In the genomic region with DNA sequence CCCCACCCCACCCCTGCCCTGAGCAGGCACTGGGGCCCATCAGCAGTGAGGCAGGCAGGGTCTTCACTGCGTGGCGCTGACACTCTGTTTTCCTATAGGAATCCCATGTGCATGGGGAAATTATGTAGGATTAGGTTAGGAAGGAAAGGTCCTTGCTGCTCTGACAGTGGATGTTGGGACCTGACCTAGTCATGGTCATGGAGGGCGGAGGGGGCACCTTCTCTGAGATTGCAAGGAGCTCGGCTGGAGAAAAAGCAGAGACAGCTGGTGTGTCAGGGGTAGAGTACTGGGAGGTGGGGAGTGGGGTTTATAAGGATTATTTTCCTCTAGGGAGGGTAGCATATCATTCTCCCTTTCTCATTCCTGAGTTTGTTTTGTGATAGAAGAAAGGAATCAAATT, we compare ENCODE assay signal across 15 cellular contexts.
"Had no signal": no experiment of that assay in that cellular context is flagged by ENCODE, and none has a peak within 500 bp of the region (broad histone marks: within the 10 kb centered on the region; RNA-seq: fewer than 3 reads in every experiment).

No MANE protein-coding gene starts in this region.

- FAIRE-seq: endothelial cell of umbilical vein had no signal

- H3K9ac ChIP-seq: parathyroid adenoma had no signal

- H3K4me1 ChIP-seq: parathyroid adenoma had no signal

- ATAC-seq: activated CD4-positive, CD25-positive, alpha-beta regulatory T cell treated with anti-CD3 and anti-CD28 coated beads, Interleukin-2, amount 50 U/mL, for 24 hours had no signal

- H3K79me2 ChIP-seq: parathyroid adenoma had no signal

- H3K27ac ChIP-seq: neutrophil, parathyroid adenoma, transverse colon had no signal

- DNase-seq: activated CD4-positive, alpha-beta T cell treated with anti-CD3 and anti-CD28 coated beads, Interleukin-2, amount 50 U/mL, for 1 hour; activated CD8-positive, alpha-beta memory T cell treated with anti-CD3 and anti-CD28 coated beads for 24 hours; activated gamma-delta T cell treated with Interleukin-2 at 50 U/mL for 16 hours; amniotic stem cell; effector CD8-positive, alpha-beta T cell; esophagus squamous epithelium; mesendoderm; stimulated activated CD4-positive, alpha-beta T cell treated with anti-CD3 and anti-CD28 coated beads, Interleukin-4, amount 100 ng/mL, for 1 hour; stimulated activated naive CD4-positive, alpha-beta T cell; T-helper 9 cell; transverse colon had no signal

- H3K9me3 ChIP-seq: esophagus squamous epithelium, neutrophil, transverse colon had no signal

- H3K4me3 ChIP-seq: transverse colon had no signal

- H3K27me3 ChIP-seq: neutrophil, transverse colon had no signal

- H3K36me3 ChIP-seq: esophagus squamous epithelium, neutrophil, transverse colon had no signal
